ENCODE assay signal across 16 cellular contexts in the genomic region with DNA sequence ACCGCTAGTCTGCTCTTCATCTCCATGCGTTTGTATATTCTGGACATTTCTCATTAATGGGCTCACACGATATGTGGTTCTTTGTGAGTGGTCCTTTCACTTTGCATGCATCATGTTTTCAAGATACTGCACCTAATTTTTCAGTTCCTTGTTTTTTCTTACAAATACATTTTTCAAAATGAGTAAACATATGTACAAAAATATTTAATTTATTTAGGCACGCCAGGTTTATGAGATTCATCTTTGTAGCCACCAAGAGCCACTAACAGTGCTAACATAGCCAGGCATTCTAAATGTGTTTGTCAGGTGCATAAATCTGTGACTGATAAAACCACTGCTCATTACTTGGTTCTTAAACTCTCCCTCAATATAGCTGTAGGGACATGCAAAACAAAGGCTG.
A peak's percentile ranks its signal among the peaks of the same experiment; 100 is the strongest.
DNase-seq lines count a peak whose midpoint lies in the region; ATAC-seq and TF ChIP-seq lines count a peak whose summit lies in the region.
"Had no signal": no experiment of that assay in that cellular context is flagged by ENCODE, and none has a peak within 500 bp of the region (broad histone marks: within the 10 kb centered on the region; RNA-seq: fewer than 3 reads in every experiment).

No MANE protein-coding gene starts in this region.

- TF ChIP-seq CTCF in omental fat pad (IDR thresholded peaks at IDR 0.05): no peak
- TF ChIP-seq CTCF in stomach (IDR thresholded peaks at IDR 0.05): no peak

- H2BK120ac ChIP-seq in mesendoderm (ENCODE audit: low read depth, low read length): no peak overlapping the region

- H3K4me2 ChIP-seq in mesendoderm (ENCODE audit: low read length): no peak overlapping the region

- intact Hi-C loops in stomach (cut with DNase I; ENCODE audit: low total_unique reads): no loop called here

- no peaks in the 10 kb centered on the region for H3K79me1 ChIP-seq in mesendoderm (ENCODE audit: low read length)

- H3K4me3 ChIP-seq in mesendoderm (ENCODE audit: low read length): no peak overlapping the region
- no peak overlapping the region for H3K4me3 ChIP-seq in stomach

- TF ChIP-seq POLR2A in stomach (IDR thresholded peaks at IDR 0.05): no peak

- DNase-seq in omental fat pad (ENCODE audit: low spot score): no peak
- no peak for DNase-seq in mesendoderm
- no peak for DNase-seq in NCI-H524 treated with DMSO at 0.1 percent for 48 hours (lab: John Stamatoyannopoulos, UW)
- no peak for DNase-seq in stomach
- DNase-seq: activated CD4-positive, alpha-beta T cell treated with anti-CD3 and anti-CD28 coated beads for 1 hour; anterior cingulate cortex; DMS153; HCEC 1CT; hippocampal formation; NCI-H524; T-helper 1 cell had no signal

- H3K27me3 ChIP-seq in mesendoderm (ENCODE audit: insufficient read depth, low read length, poor library complexity) (no peaks in the 10 kb centered on the region), stomach (no peaks in the 10 kb centered on the region)

- no peak overlapping the region for H3K56ac ChIP-seq in mesendoderm (ENCODE audit: low read length)

- H2BK5ac ChIP-seq in mesendoderm (ENCODE audit: low read length): no peak overlapping the region

- H3K27ac ChIP-seq in mesendoderm (ENCODE audit: low read depth, low read length) (no peak overlapping the region), stomach (no peak overlapping the region)

- H3K4ac ChIP-seq in mesendoderm (ENCODE audit: low read depth, low read length): no peak overlapping the region

- H4K8ac ChIP-seq in mesendoderm (ENCODE audit: low read depth, low read length): no peak overlapping the region

- H3K36me3 ChIP-seq in mesendoderm (ENCODE audit: control insufficient read depth, insufficient read depth, low read length) (no peaks in the 10 kb centered on the region), stomach (no peaks in the 10 kb centered on the region)

- no peak overlapping the region for H2AK5ac ChIP-seq in mesendoderm (ENCODE audit: low read length)

- ATAC-seq in GM18511 (IDR thresholded peaks at IDR 0.05; ENCODE audit: unreplicated experiment) (peak; percentile 88), GM19467 (IDR thresholded peaks at IDR 0.05; ENCODE audit: unreplicated experiment) (peak; percentile 57), HG02798 (IDR thresholded peaks at IDR 0.05; ENCODE audit: poor library complexity, unreplicated experiment) (peak; percentile 79), HG03439 (IDR thresholded peaks at IDR 0.05; ENCODE audit: unreplicated experiment) (peak; percentile 67), omental fat pad (ENCODE audit: low FRiP score) (no peak)
- ATAC-seq: left lobe of liver had no signal

- H3K79me2 ChIP-seq in mesendoderm (ENCODE audit: control insufficient read depth, insufficient read depth, low read length): no peaks in the 10 kb centered on the region

- no peaks in the 10 kb centered on the region for H3K9me3 ChIP-seq in stomach

- no peak for TF ChIP-seq EP300 in stomach (IDR thresholded peaks at IDR 0.05)

- no peak overlapping the region for H3K9ac ChIP-seq in mesendoderm (ENCODE audit: low read length)

- no peak overlapping the region for H3K23ac ChIP-seq in mesendoderm (ENCODE audit: low read length)

- no peak overlapping the region for H3K18ac ChIP-seq in mesendoderm (ENCODE audit: low read length)

- WGBS in mesendoderm (ENCODE audit: extremely low coverage, insufficient coverage, low lambda C conversion rate): no CpG with 5 or more reads among the region's 4 CpGs
- WGBS in stomach, 5 donors: 93 to 98% (median 95%) methylated on average over 4 of the region's 4 CpGs

- no peak overlapping the region for H2BK15ac ChIP-seq in mesendoderm (replicated peaks; ENCODE audit: low read depth)

- H3K4me1 ChIP-seq in mesendoderm (ENCODE audit: control insufficient read depth, low read depth, low read length) (peaks cover 4% of the 10 kb centered on the region), stomach (no peaks in the 10 kb centered on the region)

- no peak overlapping the region for H4K5ac ChIP-seq in mesendoderm (ENCODE audit: low read length)
